ENCODE assay signal across 8 cellular contexts in the genomic region with DNA sequence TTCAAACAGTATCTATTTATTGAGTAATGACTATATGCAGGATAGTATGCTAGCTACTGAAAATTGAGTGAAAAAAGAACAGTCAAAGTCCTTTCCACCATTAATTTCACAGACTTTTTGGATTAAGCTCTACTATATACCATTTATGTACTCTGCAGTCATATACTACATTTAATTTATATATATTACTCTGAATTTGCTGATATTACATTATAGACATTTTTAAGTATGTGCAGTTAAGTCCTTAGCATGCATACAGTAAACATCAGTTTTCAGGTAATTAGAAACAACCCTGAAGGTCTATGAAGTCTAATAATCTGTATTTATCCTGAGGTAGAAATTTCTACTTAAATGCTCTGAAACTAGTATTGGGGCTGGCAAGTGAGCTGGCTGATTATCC.
"Had no signal": no experiment of that assay in that cellular context is flagged by ENCODE, and none has a peak within 500 bp of the region (broad histone marks: within the 10 kb centered on the region; RNA-seq: fewer than 3 reads in every experiment).

No MANE protein-coding gene starts in this region.

- FAIRE-seq: G401.6, GM12878, GM12891, GM12892, GM18507, GM19239 had no signal

- ATAC-seq: GM12878 had no signal

- DNase-seq: GDM1, GF-D8 had no signal

- H3K4me3 ChIP-seq: GM12878 had no signal
